Comparison of ENCODE assay signal across 8 cellular contexts in the genomic region with DNA sequence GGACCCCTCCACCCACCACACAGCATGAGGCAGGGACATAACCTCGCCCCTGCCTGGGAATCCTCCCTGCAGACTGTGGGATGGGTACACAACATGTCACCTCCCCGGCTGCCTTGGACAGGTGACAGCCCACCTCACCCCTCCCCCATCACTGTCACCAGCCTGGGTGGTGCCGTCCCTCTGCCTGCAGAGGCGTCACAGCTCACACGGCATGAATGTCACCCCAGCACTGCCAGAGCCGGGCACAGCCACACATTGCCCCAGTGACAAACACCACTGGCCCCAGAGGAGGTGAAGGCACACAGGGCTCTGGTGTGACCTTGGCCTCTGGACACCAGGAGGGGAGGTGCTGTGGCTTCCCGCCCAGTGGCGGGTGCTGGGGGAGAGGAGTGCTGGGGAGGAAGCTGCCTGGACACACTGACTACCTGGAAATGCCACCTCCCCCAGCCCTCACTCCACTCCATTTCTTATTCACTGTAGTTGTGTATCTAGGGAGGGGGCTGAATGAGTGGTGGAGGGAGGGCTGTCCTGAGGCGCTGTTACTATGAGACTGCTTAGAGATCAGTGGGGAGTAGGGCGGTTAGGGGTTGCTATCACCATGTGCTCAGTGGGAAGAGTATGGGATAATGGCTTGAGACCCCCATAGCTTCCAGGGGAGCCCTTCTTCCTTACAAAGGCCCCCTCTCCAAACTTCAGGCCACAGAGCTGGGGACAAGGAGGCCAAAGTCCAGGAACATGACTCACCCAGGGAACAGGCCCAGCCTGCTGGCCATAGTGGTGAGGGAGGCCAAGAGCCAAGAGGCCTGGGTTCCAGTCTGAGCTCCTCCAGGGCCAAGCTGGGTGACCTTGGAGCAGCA. TPM values are rescaled to one million over a fixed set of nuclear protein-coding genes. Genes with fewer than 3 reads are reported as not detected.
DNase-seq lines count a peak whose midpoint lies in the region; ATAC-seq and TF ChIP-seq lines count a peak whose summit lies in the region.

No MANE protein-coding gene starts in this region.

- peaks cover 10% of the 10 kb centered on the region for H3K36me3 ChIP-seq in RWPE2 (ENCODE audit: low read depth)
- H3K36me3 ChIP-seq in heart left ventricle = peaks cover 0 to 6% (median under 1%) of the 10 kb centered on the region in 9 donors
- no peaks in the 10 kb centered on the region for H3K36me3 ChIP-seq in prostate gland

- H3K27ac ChIP-seq in RWPE2 (ENCODE audit: poor library complexity, severe bottlenecking) (peak overlapping the region; percentile 4), heart left ventricle (peak overlapping the region; percentile 75 to 95 (median 92)), prostate gland (peak overlapping the region; percentile 48 to 51)

- H3K27me3 ChIP-seq in RWPE2 (ENCODE audit: insufficient read depth, poor library complexity, severe bottlenecking) (no peaks in the 10 kb centered on the region), heart left ventricle (no peaks in the 10 kb centered on the region), prostate gland (replicated peaks; ENCODE audit: insufficient read depth) (no peaks in the 10 kb centered on the region)

- intact Hi-C loops in heart left ventricle (cut with DNase I) = loop anchor here in 2 of 10 donors (2.0 to 5.0 kb wide), 2 partner anchors 34 to 39 kb away; no protein-coding TSS in a partner anchor
- intact Hi-C loops in prostate gland (cut with DNase I) = no loop called here

- H3K4me3 ChIP-seq in RWPE2 (ENCODE audit: severe bottlenecking) (no peak overlapping the region), heart left ventricle (no peak overlapping the region), prostate gland (no peak overlapping the region)

- WGBS in heart left ventricle, 4 donors = 36 to 44% (median 41%) methylated on average over 6 to 10 of the region's 10 CpGs
- WGBS in prostate gland = 29% methylated on average over 10 of the region's 10 CpGs

- H3K4me1 ChIP-seq in RWPE2 (ENCODE audit: insufficient read depth, poor library complexity, severe bottlenecking) (peaks cover 11% of the 10 kb centered on the region), heart left ventricle (peaks cover 20 to 95% (median 87%) of the 10 kb centered on the region in 12 donors), prostate gland (replicated peaks) (peaks cover 21% of the 10 kb centered on the region)

- TF ChIP-seq POLR2A in heart left ventricle (IDR thresholded peaks at IDR 0.05) = no peak
- no peak for TF ChIP-seq POLR2A in prostate gland (IDR thresholded peaks at IDR 0.05)

- DNase-seq in COLO668 (lab: John Stamatoyannopoulos, UW; ENCODE audit: unreplicated experiment) (peak; percentile 78), RWPE2 (ENCODE audit: low spot score) (no peak), heart left ventricle (peak; percentile 71 to 90 (median 88)), prostate gland (ENCODE audit: low spot score) (no peak), cortex of kidney (lab: John Stamatoyannopoulos, UW) (no peak), NCI-H345 treated with DMSO at 0.1 percent for 48 hours (lab: John Stamatoyannopoulos, UW; ENCODE audit: unreplicated experiment) (no peak)

- TF ChIP-seq CTCF in RWPE2 (IDR thresholded peaks at IDR 0.05; ENCODE audit: poor library complexity, severe bottlenecking) (no peak), heart left ventricle (IDR thresholded peaks at IDR 0.05) (no peak), prostate gland (IDR thresholded peaks at IDR 0.05) (no peak)

- H3K9me3 ChIP-seq in RWPE2 (ENCODE audit: severe bottlenecking) (no peaks in the 10 kb centered on the region), heart left ventricle (no peaks in the 10 kb centered on the region), prostate gland (no peaks in the 10 kb centered on the region)

- no peak for ATAC-seq in RWPE2 (ENCODE audit: low read depth)
- ATAC-seq in heart left ventricle = peak; percentile 50 to 69 (median 61)
- ATAC-seq in HG02884 (IDR thresholded peaks at IDR 0.05; ENCODE audit: unreplicated experiment) = no peak
- no peak for ATAC-seq in GM19395 (IDR thresholded peaks at IDR 0.05; ENCODE audit: unreplicated experiment)

RNA-seq across cellular contexts. Expression of a gene that starts 40.3 kb away (rescaled TPM):
- total RNA-seq in heart left ventricle = 10 to 100 TPM; 29.2 to 50.2 (median 42.1) TPM
- 10 to 100 TPM; 25.8 to 48.4 TPM for polyA plus RNA-seq in heart left ventricle
- 10 to 100 TPM; 27.1 to 83.7 TPM for total RNA-seq in prostate gland

Comparison
In these comparisons a context has a peak if more than half of its experiments do, and no peak if none do; other contexts are left out.
1. DNase-seq: peak in COLO668 (single experiment) and heart left ventricle (5 of 5); none in RWPE2 (single experiment), prostate gland (single experiment), cortex of kidney (single experiment) and NCI-H345 treated with DMSO at 0.1 percent for 48 hours (single experiment).
2. ATAC-seq: peak in heart left ventricle (4 of 4); none in RWPE2 (single experiment), HG02884 (single experiment) and GM19395 (single experiment).
3. H3K27ac ChIP-seq: peak in every context shown above with its lines; median percentile 92 in heart left ventricle; 50 in prostate gland; 4 in RWPE2.